20 cellular contexts compared by ENCODE assay signal in genomic region chr13:87087741-87088140, GRCh38.
DNase-seq lines count a peak whose midpoint lies in the region; ATAC-seq and TF ChIP-seq lines count a peak whose summit lies in the region.
"Had no signal": no experiment of that assay in that cellular context is flagged by ENCODE, and none has a peak within 500 bp of the region (broad histone marks: within the 10 kb centered on the region; RNA-seq: fewer than 3 reads in every experiment).

No MANE protein-coding gene starts in this region.

- no peaks in the 10 kb centered on the region for H3K79me2 ChIP-seq in Karpas-422 (ENCODE audit: low read length)

- WGBS in mesenchymal stem cell, result 0% methylated on average over 1 of the region's 2 CpGs

- H3K4me3 ChIP-seq in Karpas-422 (ENCODE audit: low read length) (no peak overlapping the region), brain microvascular endothelial cell (ENCODE audit: low read depth, low read length) (no peak overlapping the region), mesenchymal stem cell (ENCODE audit: insufficient read depth in 1 of 2, low read depth in 1 of 2, low read length in 2 of 2) (no peak overlapping the region), upper lobe of right lung (no peak overlapping the region)
- H3K4me3 ChIP-seq: BLaER1 treated with 17β-estradiol and CSF1 and Interleukin-3, amounts not matched to agents 10 nM and 100 nM; SJSA1 had no signal

- TF ChIP-seq CTCF in brain microvascular endothelial cell (IDR thresholded peaks at IDR 0.05; ENCODE audit: low read depth, low read length, missing control alignments) (no peak), upper lobe of right lung (IDR thresholded peaks at IDR 0.05) (no peak)

- no peaks in the 10 kb centered on the region; the same call in 1 of the 2 replicates for H3K9me3 ChIP-seq in Karpas-422 (ENCODE audit: low read length)
- peaks cover 3% of the 10 kb centered on the region for H3K9me3 ChIP-seq in mesenchymal stem cell (ENCODE audit: control insufficient read depth, low read length)
- no peaks in the 10 kb centered on the region for H3K9me3 ChIP-seq in upper lobe of right lung
- H3K9me3 ChIP-seq: BLaER1 treated with 17β-estradiol and CSF1 and Interleukin-3, amounts not matched to agents 10 nM and 100 nM; SJSA1 had no signal

- intact Hi-C loops in upper lobe of right lung (cut with DNase I), result no loop called here

- H4K8ac ChIP-seq in mesenchymal stem cell (ENCODE audit: low read length), result no peak overlapping the region

- no peak overlapping the region for H3K27ac ChIP-seq in Karpas-422 (ENCODE audit: low read length)
- H3K27ac ChIP-seq in brain microvascular endothelial cell, result peak overlapping the region; percentile 25
- peak overlapping the region; percentile 6 for H3K27ac ChIP-seq in mesenchymal stem cell (ENCODE audit: low read length, poor library complexity, severe bottlenecking)
- H3K27ac ChIP-seq in upper lobe of right lung, result no peak overlapping the region
- H3K27ac ChIP-seq: BLaER1 treated with 17β-estradiol and CSF1 and Interleukin-3, amounts not matched to agents 10 nM and 100 nM; KMS-11; SJSA1 had no signal

- H3K27me3 ChIP-seq in Karpas-422 (ENCODE audit: low read length) (no peaks in the 10 kb centered on the region), brain microvascular endothelial cell (replicated peaks) (no peaks in the 10 kb centered on the region), mesenchymal stem cell (ENCODE audit: control insufficient read depth in 1 of 2, insufficient read depth in 1 of 2, low read length in 2 of 2) (no peaks in the 10 kb centered on the region), upper lobe of right lung (no peaks in the 10 kb centered on the region)
- H3K27me3 ChIP-seq: BLaER1 treated with 17β-estradiol and CSF1 and Interleukin-3, amounts not matched to agents 10 nM and 100 nM; SJSA1 had no signal

- H3K9me2 ChIP-seq in Karpas-422 (replicated peaks; ENCODE audit: insufficient read depth, low read length), result no peaks in the 10 kb centered on the region

- no peak overlapping the region for H3K18ac ChIP-seq in mesenchymal stem cell (ENCODE audit: low read depth in 1 of 2, low read length in 2 of 2)

- no peak overlapping the region for H3K23ac ChIP-seq in mesenchymal stem cell (ENCODE audit: low read length in 2 of 2)

- no peak for ATAC-seq in upper lobe of right lung
- ATAC-seq: Right ventricle myocardium inferior had no signal

- H3K36me3 ChIP-seq in Karpas-422 (ENCODE audit: insufficient read depth, low read length) (no peaks in the 10 kb centered on the region), brain microvascular endothelial cell (replicated peaks) (no peaks in the 10 kb centered on the region), mesenchymal stem cell (ENCODE audit: control insufficient read depth in 1 of 2, insufficient read depth in 2 of 2, low read depth in 1 of 2, low read length in 2 of 2) (no peaks in the 10 kb centered on the region), upper lobe of right lung (no peaks in the 10 kb centered on the region)
- H3K36me3 ChIP-seq: BLaER1 treated with 17β-estradiol and CSF1 and Interleukin-3, amounts not matched to agents 10 nM and 100 nM; SJSA1 had no signal

- H4K20me1 ChIP-seq in Karpas-422 (ENCODE audit: insufficient read depth, low read depth, low read length), result no peaks in the 10 kb centered on the region
- H4K20me1 ChIP-seq: BLaER1 treated with 17β-estradiol and CSF1 and Interleukin-3, amounts not matched to agents 10 nM and 100 nM had no signal

- in situ Hi-C loops in brain microvascular endothelial cell (cut with HindIII; ENCODE audit: low pct_ligation_motif_present, low sequenced_read_pairs), result no loop called here

- H2BK120ac ChIP-seq in mesenchymal stem cell (ENCODE audit: low read depth, low read length), result no peak overlapping the region

- no peak overlapping the region for H2AK5ac ChIP-seq in mesenchymal stem cell (ENCODE audit: low read length, severe bottlenecking)

- peak; percentile 62 for DNase-seq in ELR (ENCODE audit: low read depth)
- no peak for DNase-seq in Karpas-422
- no peak for DNase-seq in brain microvascular endothelial cell
- DNase-seq in mesenchymal stem cell, result peak; percentile 58
- DNase-seq in upper lobe of right lung, result no peak
- no peak for DNase-seq in cerebellar nuclear complex (lab: John Stamatoyannopoulos, UW)
- no peak for DNase-seq in T1000 (lab: John Stamatoyannopoulos, UW)
- DNase-seq: 8988T; Calu3; CD4-positive, alpha-beta memory T cell; DMS153; GDM1; GOT3; NCI-H187; NCI-H446 treated with DMSO at 0.1 percent for 48 hours; NCI-H526 treated with DMSO at 0.1 percent for 48 hours had no signal

- no peaks in the 10 kb centered on the region for H3K79me1 ChIP-seq in mesenchymal stem cell (replicated peaks; ENCODE audit: low read length, poor library complexity, severe bottlenecking)

- no peak overlapping the region for H3K14ac ChIP-seq in mesenchymal stem cell (ENCODE audit: low read length in 2 of 2)

- no peak overlapping the region for H2BK5ac ChIP-seq in mesenchymal stem cell (ENCODE audit: low read depth, low read length, poor library complexity, severe bottlenecking)

- no peaks in the 10 kb centered on the region for H3K4me1 ChIP-seq in Karpas-422 (ENCODE audit: low read length)
- no peaks in the 10 kb centered on the region for H3K4me1 ChIP-seq in mesenchymal stem cell (ENCODE audit: control insufficient read depth, insufficient read depth, low read depth, low read length)
- H3K4me1 ChIP-seq in upper lobe of right lung, result no peaks in the 10 kb centered on the region
- H3K4me1 ChIP-seq: BLaER1 treated with 17β-estradiol and CSF1 and Interleukin-3, amounts not matched to agents 10 nM and 100 nM; SJSA1 had no signal

- H2BK15ac ChIP-seq in mesenchymal stem cell (ENCODE audit: low read depth, poor library complexity, severe bottlenecking), result no peak overlapping the region

- H4K91ac ChIP-seq in mesenchymal stem cell (ENCODE audit: low read length), result no peak overlapping the region

- H2BK12ac ChIP-seq in mesenchymal stem cell (ENCODE audit: low read length in 2 of 2), result no peak overlapping the region

- H2AFZ ChIP-seq in Karpas-422 (ENCODE audit: low read length), result peak overlapping the region; percentile 57; the same call in 1 of the 2 replicates
- H2AFZ ChIP-seq in mesenchymal stem cell (ENCODE audit: low read depth, low read length), result no peak overlapping the region

- H3K4me2 ChIP-seq in Karpas-422 (ENCODE audit: low read depth, low read length, poor library complexity, severe bottlenecking), result no peak overlapping the region
- no peak overlapping the region for H3K4me2 ChIP-seq in mesenchymal stem cell (ENCODE audit: low read length, poor library complexity, severe bottlenecking)
- H3K4me2 ChIP-seq: BLaER1 treated with 17β-estradiol and CSF1 and Interleukin-3, amounts not matched to agents 10 nM and 100 nM; KMS-11 had no signal

- no peak overlapping the region for H3K4ac ChIP-seq in mesenchymal stem cell (ENCODE audit: low read depth in 1 of 2, low read length in 2 of 2)

- H3K9ac ChIP-seq in Karpas-422 (ENCODE audit: low read length), result no peak overlapping the region
- H3K9ac ChIP-seq in mesenchymal stem cell (ENCODE audit: low read length), result no peak overlapping the region
- H3K9ac ChIP-seq: BLaER1 treated with 17β-estradiol and CSF1 and Interleukin-3, amounts not matched to agents 10 nM and 100 nM; KMS-11 had no signal

Comparison
In these comparisons a context has a peak if more than half of its experiments do, and no peak if none do; other contexts are left out.
1. DNase-seq: peak in ELR (single experiment) and mesenchymal stem cell (single experiment); none in Karpas-422 (single experiment), brain microvascular endothelial cell (single experiment), upper lobe of right lung (single experiment), cerebellar nuclear complex (0 of 2) and T1000 (single experiment).
2. H3K27ac ChIP-seq: peak in brain microvascular endothelial cell (single experiment) and mesenchymal stem cell (single experiment); none in Karpas-422 (single experiment) and upper lobe of right lung (single experiment).